3 cellular contexts compared by ENCODE assay signal in the genomic region with DNA sequence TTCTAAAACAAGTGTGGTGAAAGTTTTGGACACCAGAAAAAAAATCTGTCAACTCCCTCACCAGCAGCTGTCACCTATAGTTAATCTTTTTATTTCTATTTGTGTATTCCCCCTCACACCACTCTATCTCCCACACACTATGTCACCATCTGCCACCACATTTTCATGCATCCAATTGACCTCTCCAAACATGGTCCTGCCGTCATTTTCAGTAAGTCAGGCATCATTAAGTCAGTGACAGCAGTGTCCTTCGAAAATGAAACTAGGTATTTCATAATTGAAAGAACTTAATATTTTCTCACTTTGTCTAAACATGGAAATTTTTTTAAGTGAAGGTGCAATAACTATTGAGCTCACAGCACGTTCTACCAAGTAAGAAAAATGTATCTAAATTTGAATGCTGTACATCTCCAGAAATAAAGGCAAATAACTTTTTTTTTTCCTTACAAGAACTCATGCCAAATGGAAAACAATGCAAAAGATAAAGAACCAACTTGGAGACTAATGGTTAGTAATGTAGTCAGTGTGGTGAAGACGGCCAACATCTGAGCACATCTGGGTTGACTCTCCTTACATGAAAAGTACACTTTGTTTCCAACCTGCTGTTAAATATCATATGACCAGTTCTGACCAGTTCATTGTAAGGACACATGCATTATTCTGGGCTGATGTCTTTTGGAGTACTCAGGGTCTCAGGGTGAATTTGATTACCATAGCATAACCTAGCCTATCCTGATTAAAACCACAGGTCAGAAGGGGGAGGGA.
A peak's percentile ranks its signal among the peaks of the same experiment; 100 is the strongest.
TF ChIP-seq lines count a peak whose summit lies in the region.

No MANE protein-coding gene starts in this region.

TF ChIP-seq in HCT116, 20 proteins besides CTCF, POLR2A, EP300 and RAD21:
- TF ChIP-seq, protein P1, sequence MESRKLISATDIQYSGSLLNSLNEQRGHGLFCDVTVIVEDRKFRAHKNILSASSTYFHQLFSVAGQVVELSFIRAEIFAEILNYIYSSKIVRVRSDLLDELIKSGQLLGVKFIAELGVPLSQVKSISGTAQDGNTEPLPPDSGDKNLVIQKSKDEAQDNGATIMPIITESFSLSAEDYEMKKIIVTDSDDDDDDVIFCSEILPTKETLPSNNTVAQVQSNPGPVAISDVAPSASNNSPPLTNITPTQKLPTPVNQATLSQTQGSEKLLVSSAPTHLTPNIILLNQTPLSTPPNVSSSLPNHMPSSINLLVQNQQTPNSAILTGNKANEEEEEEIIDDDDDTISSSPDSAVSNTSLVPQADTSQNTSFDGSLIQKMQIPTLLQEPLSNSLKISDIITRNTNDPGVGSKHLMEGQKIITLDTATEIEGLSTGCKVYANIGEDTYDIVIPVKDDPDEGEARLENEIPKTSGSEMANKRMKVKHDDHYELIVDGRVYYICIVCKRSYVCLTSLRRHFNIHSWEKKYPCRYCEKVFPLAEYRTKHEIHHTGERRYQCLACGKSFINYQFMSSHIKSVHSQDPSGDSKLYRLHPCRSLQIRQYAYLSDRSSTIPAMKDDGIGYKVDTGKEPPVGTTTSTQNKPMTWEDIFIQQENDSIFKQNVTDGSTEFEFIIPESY (IDR thresholded peaks at IDR 0.05; ENCODE audit: extremely low read depth, insufficient replicate concordance, low read length) = no peak
- no peak for TF ChIP-seq ELF1 (IDR thresholded peaks at IDR 0.05; ENCODE audit: borderline replicate concordance, low read depth)

TF ChIP-seq in GM12878, 131 proteins besides CTCF, POLR2A, EP300 and RAD21 (continued from another document):
- TF ChIP-seq, protein P2, sequence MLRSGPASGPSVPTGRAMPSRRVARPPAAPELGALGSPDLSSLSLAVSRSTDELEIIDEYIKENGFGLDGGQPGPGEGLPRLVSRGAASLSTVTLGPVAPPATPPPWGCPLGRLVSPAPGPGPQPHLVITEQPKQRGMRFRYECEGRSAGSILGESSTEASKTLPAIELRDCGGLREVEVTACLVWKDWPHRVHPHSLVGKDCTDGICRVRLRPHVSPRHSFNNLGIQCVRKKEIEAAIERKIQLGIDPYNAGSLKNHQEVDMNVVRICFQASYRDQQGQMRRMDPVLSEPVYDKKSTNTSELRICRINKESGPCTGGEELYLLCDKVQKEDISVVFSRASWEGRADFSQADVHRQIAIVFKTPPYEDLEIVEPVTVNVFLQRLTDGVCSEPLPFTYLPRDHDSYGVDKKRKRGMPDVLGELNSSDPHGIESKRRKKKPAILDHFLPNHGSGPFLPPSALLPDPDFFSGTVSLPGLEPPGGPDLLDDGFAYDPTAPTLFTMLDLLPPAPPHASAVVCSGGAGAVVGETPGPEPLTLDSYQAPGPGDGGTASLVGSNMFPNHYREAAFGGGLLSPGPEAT (IDR thresholded peaks at IDR 0.05; ENCODE audit: low read depth) = peak; percentile 40; the same call in 1 of the 2 replicates
- no peak for TF ChIP-seq POU2F2 (IDR thresholded peaks at IDR 0.05; ENCODE audit: borderline replicate concordance, low read depth, low read length)
- TF ChIP-seq MEF2B (IDR thresholded peaks at IDR 0.05; ENCODE audit: partially characterized antibody, poor library complexity, severe bottlenecking) = peak; percentile 23
- peak; percentile 53; the same call in 1 of the 2 replicates for TF ChIP-seq NBN (IDR thresholded peaks at IDR 0.05)
- TF ChIP-seq ZNF622 (IDR thresholded peaks at IDR 0.05) = no peak
- no peak for TF ChIP-seq HCFC1 (IDR thresholded peaks at IDR 0.05; ENCODE audit: low read length)
- TF ChIP-seq ATF7 (IDR thresholded peaks at IDR 0.05; ENCODE audit: low read depth) = peak; percentile 82
- 0 out of 2 replicates have a peak, but pooled peaks have one; percentile 21 for TF ChIP-seq NR2C1 (IDR thresholded peaks at IDR 0.05)
- TF ChIP-seq JUND (IDR thresholded peaks at IDR 0.05; ENCODE audit: low read depth, low read length) = no peak
- TF ChIP-seq MTA2 (IDR thresholded peaks at IDR 0.05; ENCODE audit: low read depth) = peak; percentile 83
- peak; percentile 27; the same call in 1 of the 2 replicates for TF ChIP-seq BCL11A (IDR thresholded peaks at IDR 0.05; ENCODE audit: low read depth, low read length)
- peak; percentile 80 for TF ChIP-seq NR2F1 (conservative IDR thresholded peaks at IDR 0.05)
- peak; percentile 24 to 51; a peak in 1 of 4 replicates for TF ChIP-seq BHLHE40 (IDR thresholded peaks at IDR 0.05; ENCODE audit: borderline replicate concordance in 1 of 2, low read depth in 2 of 2, low read length in 1 of 2)
- TF ChIP-seq BMI1 (IDR thresholded peaks at IDR 0.05; ENCODE audit: borderline replicate concordance) = peak; percentile 77
- TF ChIP-seq RAD51 (IDR thresholded peaks at IDR 0.05) = peak; percentile 10; the same call in 1 of the 2 replicates
- TF ChIP-seq NRF1 (conservative IDR thresholded peaks at IDR 0.05; ENCODE audit: low read depth, low read length) = no peak
- TF ChIP-seq, protein P3, sequence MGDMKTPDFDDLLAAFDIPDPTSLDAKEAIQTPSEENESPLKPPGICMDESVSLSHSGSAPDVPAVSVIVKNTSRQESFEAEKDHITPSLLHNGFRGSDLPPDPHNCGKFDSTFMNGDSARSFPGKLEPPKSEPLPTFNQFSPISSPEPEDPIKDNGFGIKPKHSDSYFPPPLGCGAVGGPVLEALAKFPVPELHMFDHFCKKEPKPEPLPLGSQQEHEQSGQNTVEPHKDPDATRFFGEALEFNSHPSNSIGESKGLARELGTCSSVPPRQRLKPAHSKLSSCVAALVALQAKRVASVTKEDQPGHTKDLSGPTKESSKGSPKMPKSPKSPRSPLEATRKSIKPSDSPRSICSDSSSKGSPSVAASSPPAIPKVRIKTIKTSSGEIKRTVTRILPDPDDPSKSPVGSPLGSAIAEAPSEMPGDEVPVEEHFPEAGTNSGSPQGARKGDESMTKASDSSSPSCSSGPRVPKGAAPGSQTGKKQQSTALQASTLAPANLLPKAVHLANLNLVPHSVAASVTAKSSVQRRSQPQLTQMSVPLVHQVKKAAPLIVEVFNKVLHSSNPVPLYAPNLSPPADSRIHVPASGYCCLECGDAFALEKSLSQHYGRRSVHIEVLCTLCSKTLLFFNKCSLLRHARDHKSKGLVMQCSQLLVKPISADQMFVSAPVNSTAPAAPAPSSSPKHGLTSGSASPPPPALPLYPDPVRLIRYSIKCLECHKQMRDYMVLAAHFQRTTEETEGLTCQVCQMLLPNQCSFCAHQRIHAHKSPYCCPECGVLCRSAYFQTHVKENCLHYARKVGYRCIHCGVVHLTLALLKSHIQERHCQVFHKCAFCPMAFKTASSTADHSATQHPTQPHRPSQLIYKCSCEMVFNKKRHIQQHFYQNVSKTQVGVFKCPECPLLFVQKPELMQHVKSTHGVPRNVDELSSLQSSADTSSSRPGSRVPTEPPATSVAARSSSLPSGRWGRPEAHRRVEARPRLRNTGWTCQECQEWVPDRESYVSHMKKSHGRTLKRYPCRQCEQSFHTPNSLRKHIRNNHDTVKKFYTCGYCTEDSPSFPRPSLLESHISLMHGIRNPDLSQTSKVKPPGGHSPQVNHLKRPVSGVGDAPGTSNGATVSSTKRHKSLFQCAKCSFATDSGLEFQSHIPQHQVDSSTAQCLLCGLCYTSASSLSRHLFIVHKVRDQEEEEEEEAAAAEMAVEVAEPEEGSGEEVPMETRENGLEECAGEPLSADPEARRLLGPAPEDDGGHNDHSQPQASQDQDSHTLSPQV (IDR thresholded peaks at IDR 0.05) = no peak
- peak in 1 of 2 experiments; percentile 44; a peak in 2 of 4 replicates for TF ChIP-seq IKZF2 (IDR thresholded peaks at IDR 0.05)
- TF ChIP-seq, protein P4, sequence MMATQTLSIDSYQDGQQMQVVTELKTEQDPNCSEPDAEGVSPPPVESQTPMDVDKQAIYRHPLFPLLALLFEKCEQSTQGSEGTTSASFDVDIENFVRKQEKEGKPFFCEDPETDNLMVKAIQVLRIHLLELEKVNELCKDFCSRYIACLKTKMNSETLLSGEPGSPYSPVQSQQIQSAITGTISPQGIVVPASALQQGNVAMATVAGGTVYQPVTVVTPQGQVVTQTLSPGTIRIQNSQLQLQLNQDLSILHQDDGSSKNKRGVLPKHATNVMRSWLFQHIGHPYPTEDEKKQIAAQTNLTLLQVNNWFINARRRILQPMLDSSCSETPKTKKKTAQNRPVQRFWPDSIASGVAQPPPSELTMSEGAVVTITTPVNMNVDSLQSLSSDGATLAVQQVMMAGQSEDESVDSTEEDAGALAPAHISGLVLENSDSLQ (IDR thresholded peaks at IDR 0.05) = peak; percentile 64
- peak; percentile 45; the same call in 1 of the 2 replicates for TF ChIP-seq IKZF1 (conservative IDR thresholded peaks at IDR 0.05)

TF ChIP-seq in SK-N-SH, 30 proteins besides CTCF, POLR2A, EP300 and RAD21 (continued from another document):
- TF ChIP-seq, protein P5, sequence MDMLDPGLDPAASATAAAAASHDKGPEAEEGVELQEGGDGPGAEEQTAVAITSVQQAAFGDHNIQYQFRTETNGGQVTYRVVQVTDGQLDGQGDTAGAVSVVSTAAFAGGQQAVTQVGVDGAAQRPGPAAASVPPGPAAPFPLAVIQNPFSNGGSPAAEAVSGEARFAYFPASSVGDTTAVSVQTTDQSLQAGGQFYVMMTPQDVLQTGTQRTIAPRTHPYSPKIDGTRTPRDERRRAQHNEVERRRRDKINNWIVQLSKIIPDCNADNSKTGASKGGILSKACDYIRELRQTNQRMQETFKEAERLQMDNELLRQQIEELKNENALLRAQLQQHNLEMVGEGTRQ (IDR thresholded peaks at IDR 0.05; ENCODE audit: borderline replicate concordance, low read depth, low read length) = no peak
- TF ChIP-seq, protein P6, sequence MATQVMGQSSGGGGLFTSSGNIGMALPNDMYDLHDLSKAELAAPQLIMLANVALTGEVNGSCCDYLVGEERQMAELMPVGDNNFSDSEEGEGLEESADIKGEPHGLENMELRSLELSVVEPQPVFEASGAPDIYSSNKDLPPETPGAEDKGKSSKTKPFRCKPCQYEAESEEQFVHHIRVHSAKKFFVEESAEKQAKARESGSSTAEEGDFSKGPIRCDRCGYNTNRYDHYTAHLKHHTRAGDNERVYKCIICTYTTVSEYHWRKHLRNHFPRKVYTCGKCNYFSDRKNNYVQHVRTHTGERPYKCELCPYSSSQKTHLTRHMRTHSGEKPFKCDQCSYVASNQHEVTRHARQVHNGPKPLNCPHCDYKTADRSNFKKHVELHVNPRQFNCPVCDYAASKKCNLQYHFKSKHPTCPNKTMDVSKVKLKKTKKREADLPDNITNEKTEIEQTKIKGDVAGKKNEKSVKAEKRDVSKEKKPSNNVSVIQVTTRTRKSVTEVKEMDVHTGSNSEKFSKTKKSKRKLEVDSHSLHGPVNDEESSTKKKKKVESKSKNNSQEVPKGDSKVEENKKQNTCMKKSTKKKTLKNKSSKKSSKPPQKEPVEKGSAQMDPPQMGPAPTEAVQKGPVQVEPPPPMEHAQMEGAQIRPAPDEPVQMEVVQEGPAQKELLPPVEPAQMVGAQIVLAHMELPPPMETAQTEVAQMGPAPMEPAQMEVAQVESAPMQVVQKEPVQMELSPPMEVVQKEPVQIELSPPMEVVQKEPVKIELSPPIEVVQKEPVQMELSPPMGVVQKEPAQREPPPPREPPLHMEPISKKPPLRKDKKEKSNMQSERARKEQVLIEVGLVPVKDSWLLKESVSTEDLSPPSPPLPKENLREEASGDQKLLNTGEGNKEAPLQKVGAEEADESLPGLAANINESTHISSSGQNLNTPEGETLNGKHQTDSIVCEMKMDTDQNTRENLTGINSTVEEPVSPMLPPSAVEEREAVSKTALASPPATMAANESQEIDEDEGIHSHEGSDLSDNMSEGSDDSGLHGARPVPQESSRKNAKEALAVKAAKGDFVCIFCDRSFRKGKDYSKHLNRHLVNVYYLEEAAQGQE (IDR thresholded peaks at IDR 0.05; ENCODE audit: low read depth, low read length) = no peak
- TF ChIP-seq EZH2phosphoT487 (IDR thresholded peaks at IDR 0.05; ENCODE audit: borderline replicate concordance, low read depth) (no peak), RXRA (IDR thresholded peaks at IDR 0.05; ENCODE audit: borderline replicate concordance, low read depth) (no peak), NRF1 (IDR thresholded peaks at IDR 0.05; ENCODE audit: low read depth, low read length) (no peak), GATA2 (CRISPR knock-in tag; IDR thresholded peaks at IDR 0.05) (no peak), GABPA (IDR thresholded peaks at IDR 0.05; ENCODE audit: low read depth) (no peak), SMC3 (IDR thresholded peaks at IDR 0.05; ENCODE audit: low read depth, low read length) (no peak), RFX5 (IDR thresholded peaks at IDR 0.05; ENCODE audit: low read length) (no peak), ELF1 (IDR thresholded peaks at IDR 0.05) (no peak), POLR2AphosphoS5 (IDR thresholded peaks at IDR 0.05; ENCODE audit: low read depth, low read length) (no peak)
- TF ChIP-seq, protein P7, sequence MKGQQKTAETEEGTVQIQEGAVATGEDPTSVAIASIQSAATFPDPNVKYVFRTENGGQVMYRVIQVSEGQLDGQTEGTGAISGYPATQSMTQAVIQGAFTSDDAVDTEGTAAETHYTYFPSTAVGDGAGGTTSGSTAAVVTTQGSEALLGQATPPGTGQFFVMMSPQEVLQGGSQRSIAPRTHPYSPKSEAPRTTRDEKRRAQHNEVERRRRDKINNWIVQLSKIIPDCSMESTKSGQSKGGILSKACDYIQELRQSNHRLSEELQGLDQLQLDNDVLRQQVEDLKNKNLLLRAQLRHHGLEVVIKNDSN (IDR thresholded peaks at IDR 0.05; ENCODE audit: borderline replicate concordance, low read depth) = no peak
TF ChIP-seq in SK-N-SH: peak in this region for 0.
